1 cellular context compared by ENCODE assay signal in the genomic region with DNA sequence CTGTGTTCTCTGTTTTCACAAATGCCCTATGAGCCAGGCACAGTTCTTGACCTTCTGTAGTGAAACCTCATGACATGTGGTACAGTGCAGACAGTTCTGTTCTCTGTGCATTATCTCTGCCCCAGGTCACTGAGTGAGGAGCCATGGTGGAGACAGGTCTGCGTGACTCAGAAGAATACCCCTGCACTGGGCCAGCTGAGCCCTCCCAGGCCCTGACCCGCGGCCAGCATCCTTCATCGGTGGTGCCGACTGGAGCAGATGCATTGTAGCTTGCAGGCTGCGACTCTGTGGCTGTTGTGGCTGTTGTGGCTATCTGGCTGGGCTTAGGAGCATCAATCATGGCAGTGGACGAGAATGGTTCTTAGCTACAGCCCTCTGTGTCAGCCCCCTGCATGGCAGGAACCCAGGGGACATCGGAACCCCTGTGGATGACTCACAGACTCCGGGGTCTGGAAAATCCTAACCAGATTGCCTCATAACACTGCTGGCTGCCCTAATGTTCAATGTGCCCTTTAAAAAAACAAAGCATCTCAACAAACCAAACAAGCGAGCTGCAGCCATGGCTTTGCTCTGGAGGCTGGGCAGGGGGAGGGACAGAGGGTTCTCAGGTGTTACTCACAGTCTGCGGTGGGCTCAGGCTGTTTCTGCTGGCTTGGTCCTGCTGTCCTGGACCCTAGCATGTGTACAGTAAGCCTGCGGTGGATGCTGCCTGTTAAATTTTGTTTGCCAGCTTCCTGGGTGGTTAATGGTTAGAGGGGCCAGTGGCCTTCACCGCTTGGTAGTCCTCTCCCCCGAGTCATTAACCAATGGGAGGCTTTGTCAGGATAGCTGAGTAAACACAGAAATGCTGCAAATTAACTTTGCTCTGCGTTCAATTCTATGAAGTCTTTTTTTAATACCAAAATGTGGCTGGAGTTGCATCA.
TF ChIP-seq lines count a peak whose summit lies in the region.

A gene with protein sequence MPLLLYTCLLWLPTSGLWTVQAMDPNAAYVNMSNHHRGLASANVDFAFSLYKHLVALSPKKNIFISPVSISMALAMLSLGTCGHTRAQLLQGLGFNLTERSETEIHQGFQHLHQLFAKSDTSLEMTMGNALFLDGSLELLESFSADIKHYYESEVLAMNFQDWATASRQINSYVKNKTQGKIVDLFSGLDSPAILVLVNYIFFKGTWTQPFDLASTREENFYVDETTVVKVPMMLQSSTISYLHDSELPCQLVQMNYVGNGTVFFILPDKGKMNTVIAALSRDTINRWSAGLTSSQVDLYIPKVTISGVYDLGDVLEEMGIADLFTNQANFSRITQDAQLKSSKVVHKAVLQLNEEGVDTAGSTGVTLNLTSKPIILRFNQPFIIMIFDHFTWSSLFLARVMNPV (minus strand): TSS at position 689 of the 923 bp plus-strand sequence. CDS start 8,688 bp downstream, outside the sequence.

TF ChIP-seq in GM23338, 12 proteins besides CTCF, POLR2A, EP300 and RAD21:
- no peak for TF ChIP-seq CREB1 (CRISPR knock-in tag; IDR thresholded peaks at IDR 0.05; ENCODE audit: low read depth)
- no peak for TF ChIP-seq EZH2 (IDR thresholded peaks at IDR 0.05; ENCODE audit: low read depth, unreplicated experiment)
- TF ChIP-seq, protein P1, sequence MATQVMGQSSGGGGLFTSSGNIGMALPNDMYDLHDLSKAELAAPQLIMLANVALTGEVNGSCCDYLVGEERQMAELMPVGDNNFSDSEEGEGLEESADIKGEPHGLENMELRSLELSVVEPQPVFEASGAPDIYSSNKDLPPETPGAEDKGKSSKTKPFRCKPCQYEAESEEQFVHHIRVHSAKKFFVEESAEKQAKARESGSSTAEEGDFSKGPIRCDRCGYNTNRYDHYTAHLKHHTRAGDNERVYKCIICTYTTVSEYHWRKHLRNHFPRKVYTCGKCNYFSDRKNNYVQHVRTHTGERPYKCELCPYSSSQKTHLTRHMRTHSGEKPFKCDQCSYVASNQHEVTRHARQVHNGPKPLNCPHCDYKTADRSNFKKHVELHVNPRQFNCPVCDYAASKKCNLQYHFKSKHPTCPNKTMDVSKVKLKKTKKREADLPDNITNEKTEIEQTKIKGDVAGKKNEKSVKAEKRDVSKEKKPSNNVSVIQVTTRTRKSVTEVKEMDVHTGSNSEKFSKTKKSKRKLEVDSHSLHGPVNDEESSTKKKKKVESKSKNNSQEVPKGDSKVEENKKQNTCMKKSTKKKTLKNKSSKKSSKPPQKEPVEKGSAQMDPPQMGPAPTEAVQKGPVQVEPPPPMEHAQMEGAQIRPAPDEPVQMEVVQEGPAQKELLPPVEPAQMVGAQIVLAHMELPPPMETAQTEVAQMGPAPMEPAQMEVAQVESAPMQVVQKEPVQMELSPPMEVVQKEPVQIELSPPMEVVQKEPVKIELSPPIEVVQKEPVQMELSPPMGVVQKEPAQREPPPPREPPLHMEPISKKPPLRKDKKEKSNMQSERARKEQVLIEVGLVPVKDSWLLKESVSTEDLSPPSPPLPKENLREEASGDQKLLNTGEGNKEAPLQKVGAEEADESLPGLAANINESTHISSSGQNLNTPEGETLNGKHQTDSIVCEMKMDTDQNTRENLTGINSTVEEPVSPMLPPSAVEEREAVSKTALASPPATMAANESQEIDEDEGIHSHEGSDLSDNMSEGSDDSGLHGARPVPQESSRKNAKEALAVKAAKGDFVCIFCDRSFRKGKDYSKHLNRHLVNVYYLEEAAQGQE (IDR thresholded peaks at IDR 0.05; ENCODE audit: unreplicated experiment): no peak
- TF ChIP-seq, protein P2, sequence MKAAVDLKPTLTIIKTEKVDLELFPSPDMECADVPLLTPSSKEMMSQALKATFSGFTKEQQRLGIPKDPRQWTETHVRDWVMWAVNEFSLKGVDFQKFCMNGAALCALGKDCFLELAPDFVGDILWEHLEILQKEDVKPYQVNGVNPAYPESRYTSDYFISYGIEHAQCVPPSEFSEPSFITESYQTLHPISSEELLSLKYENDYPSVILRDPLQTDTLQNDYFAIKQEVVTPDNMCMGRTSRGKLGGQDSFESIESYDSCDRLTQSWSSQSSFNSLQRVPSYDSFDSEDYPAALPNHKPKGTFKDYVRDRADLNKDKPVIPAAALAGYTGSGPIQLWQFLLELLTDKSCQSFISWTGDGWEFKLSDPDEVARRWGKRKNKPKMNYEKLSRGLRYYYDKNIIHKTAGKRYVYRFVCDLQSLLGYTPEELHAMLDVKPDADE (IDR thresholded peaks at IDR 0.05): no peak
- no peak for TF ChIP-seq POLR2AphosphoS5 (IDR thresholded peaks at IDR 0.05; ENCODE audit: low read depth)
- no peak for TF ChIP-seq ZNF331 (CRISPR knock-in tag; IDR thresholded peaks at IDR 0.05; ENCODE audit: low read depth)
- TF ChIP-seq ZNF114 (CRISPR knock-in tag; IDR thresholded peaks at IDR 0.05): no peak
- no peak for TF ChIP-seq STAT1 (IDR thresholded peaks at IDR 0.05; ENCODE audit: unreplicated experiment)
